1 cellular context compared by ENCODE assay signal in the genomic region with DNA sequence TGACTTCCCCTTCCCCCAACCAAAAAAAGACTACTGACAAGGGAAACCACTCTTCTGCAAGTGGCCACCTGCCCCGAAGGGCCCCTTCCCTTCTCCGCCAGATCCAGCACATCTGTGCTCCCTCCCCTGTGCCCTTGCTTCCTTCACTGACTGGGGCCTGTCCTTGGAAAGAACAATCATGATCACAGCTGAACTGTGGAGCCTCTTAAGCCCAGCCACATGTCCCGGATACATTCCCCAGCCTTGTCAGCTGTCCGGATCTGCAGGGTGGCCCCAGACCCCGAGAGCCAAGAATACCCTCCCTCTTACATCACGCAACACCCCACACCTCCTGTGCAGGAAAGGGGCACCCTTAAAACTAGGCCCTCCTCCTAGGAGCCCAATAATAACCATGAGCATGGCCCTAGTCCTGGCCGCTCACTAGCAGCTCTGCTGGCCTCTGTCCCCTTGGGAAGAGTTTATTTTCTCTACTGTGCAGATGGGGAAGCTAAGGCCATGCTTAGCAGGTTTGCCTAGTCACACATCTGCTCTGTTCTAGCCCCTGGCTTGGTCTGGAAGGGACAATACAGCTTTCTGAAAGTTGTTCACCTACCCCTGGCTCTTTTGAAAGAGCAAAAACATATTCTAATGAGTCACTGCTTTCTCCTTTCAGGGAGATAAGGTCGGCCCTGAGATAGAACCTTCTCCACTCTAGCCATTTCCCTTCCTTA.
TF ChIP-seq lines count a peak whose summit lies in the region.

No MANE protein-coding gene starts in this region.

TF ChIP-seq in K562, 482 proteins besides CTCF, POLR2A, EP300 and RAD21 (continued from another document and continues in another):
- TF ChIP-seq, protein P1, sequence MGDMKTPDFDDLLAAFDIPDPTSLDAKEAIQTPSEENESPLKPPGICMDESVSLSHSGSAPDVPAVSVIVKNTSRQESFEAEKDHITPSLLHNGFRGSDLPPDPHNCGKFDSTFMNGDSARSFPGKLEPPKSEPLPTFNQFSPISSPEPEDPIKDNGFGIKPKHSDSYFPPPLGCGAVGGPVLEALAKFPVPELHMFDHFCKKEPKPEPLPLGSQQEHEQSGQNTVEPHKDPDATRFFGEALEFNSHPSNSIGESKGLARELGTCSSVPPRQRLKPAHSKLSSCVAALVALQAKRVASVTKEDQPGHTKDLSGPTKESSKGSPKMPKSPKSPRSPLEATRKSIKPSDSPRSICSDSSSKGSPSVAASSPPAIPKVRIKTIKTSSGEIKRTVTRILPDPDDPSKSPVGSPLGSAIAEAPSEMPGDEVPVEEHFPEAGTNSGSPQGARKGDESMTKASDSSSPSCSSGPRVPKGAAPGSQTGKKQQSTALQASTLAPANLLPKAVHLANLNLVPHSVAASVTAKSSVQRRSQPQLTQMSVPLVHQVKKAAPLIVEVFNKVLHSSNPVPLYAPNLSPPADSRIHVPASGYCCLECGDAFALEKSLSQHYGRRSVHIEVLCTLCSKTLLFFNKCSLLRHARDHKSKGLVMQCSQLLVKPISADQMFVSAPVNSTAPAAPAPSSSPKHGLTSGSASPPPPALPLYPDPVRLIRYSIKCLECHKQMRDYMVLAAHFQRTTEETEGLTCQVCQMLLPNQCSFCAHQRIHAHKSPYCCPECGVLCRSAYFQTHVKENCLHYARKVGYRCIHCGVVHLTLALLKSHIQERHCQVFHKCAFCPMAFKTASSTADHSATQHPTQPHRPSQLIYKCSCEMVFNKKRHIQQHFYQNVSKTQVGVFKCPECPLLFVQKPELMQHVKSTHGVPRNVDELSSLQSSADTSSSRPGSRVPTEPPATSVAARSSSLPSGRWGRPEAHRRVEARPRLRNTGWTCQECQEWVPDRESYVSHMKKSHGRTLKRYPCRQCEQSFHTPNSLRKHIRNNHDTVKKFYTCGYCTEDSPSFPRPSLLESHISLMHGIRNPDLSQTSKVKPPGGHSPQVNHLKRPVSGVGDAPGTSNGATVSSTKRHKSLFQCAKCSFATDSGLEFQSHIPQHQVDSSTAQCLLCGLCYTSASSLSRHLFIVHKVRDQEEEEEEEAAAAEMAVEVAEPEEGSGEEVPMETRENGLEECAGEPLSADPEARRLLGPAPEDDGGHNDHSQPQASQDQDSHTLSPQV (IDR thresholded peaks at IDR 0.05): 0 out of 2 replicates have a peak, but pooled peaks have one; percentile 40
- TF ChIP-seq, protein P2, sequence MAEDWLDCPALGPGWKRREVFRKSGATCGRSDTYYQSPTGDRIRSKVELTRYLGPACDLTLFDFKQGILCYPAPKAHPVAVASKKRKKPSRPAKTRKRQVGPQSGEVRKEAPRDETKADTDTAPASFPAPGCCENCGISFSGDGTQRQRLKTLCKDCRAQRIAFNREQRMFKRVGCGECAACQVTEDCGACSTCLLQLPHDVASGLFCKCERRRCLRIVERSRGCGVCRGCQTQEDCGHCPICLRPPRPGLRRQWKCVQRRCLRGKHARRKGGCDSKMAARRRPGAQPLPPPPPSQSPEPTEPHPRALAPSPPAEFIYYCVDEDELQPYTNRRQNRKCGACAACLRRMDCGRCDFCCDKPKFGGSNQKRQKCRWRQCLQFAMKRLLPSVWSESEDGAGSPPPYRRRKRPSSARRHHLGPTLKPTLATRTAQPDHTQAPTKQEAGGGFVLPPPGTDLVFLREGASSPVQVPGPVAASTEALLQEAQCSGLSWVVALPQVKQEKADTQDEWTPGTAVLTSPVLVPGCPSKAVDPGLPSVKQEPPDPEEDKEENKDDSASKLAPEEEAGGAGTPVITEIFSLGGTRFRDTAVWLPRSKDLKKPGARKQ (CRISPR knock-in tag; IDR thresholded peaks at IDR 0.05): no peak
- TF ChIP-seq TAF1 (IDR thresholded peaks at IDR 0.05; ENCODE audit: control insufficient read depth, extremely low read depth, insufficient read depth, low read length, severe bottlenecking) (no peak), CBFA2T3 (IDR thresholded peaks at IDR 0.05) (no peak; the same call in 1 of the 2 replicates), SIN3B (IDR thresholded peaks at IDR 0.05; ENCODE audit: low read depth) (no peak), POLR2B (IDR thresholded peaks at IDR 0.05; ENCODE audit: low read depth, partially characterized antibody) (no peak), NFATC3 (IDR thresholded peaks at IDR 0.05) (no peak), MCM7 (IDR thresholded peaks at IDR 0.05) (no peak), ZNF583 (CRISPR knock-in tag; IDR thresholded peaks at IDR 0.05) (no peak), ZNF75A (CRISPR knock-in tag; IDR thresholded peaks at IDR 0.05) (no peak), HMGN3 (IDR thresholded peaks at IDR 0.05; ENCODE audit: borderline replicate concordance, extremely low read depth, insufficient read length, low read depth, low read length) (no peak), MAZ (CRISPR knock-in tag; conservative IDR thresholded peaks at IDR 0.05 in 1 of 2, IDR thresholded peaks at IDR 0.05 in 1 of 2) (no peak; a peak in 1 of 4 replicates), PHF20 (IDR thresholded peaks at IDR 0.05; ENCODE audit: partially characterized antibody) (no peak), ZNF239 (CRISPR knock-in tag; IDR thresholded peaks at IDR 0.05) (no peak), JUND (IDR thresholded peaks at IDR 0.05; ENCODE audit: borderline replicate concordance, low read depth, low read length) (peak; percentile 68), JUND (tag; IDR thresholded peaks at IDR 0.05; ENCODE audit: borderline replicate concordance, low read depth, low read length) (peak; percentile 75; the same call in 2 of the 3 replicates), SIN3A (IDR thresholded peaks at IDR 0.05; ENCODE audit: borderline replicate concordance in 2 of 2, control insufficient read depth in 1 of 2, low read depth in 2 of 2, low read length in 2 of 2) (no peak), SMARCB1 (IDR thresholded peaks at IDR 0.05; ENCODE audit: insufficient read length, low read depth) (no peak), SMARCA4 (IDR thresholded peaks at IDR 0.05) (peak; percentile 74), BRD9 (IDR thresholded peaks at IDR 0.05; ENCODE audit: low read depth, partially characterized antibody) (no peak), ZNF586 (CRISPR knock-in tag; conservative IDR thresholded peaks at IDR 0.05) (no peak), ZNF134 (CRISPR knock-in tag; conservative IDR thresholded peaks at IDR 0.05) (no peak), FOXJ2 (tag; IDR thresholded peaks at IDR 0.05) (no peak), ZNF76 (CRISPR knock-in tag; IDR thresholded peaks at IDR 0.05; ENCODE audit: borderline replicate concordance) (no peak), GTF2A2 (tag; IDR thresholded peaks at IDR 0.05) (no peak), CREM (IDR thresholded peaks at IDR 0.05; ENCODE audit: low read depth) (no peak), EP400 (IDR thresholded peaks at IDR 0.05) (0 out of 2 replicates have a peak, but pooled peaks have one; percentile 9), DIDO1 (tag; IDR thresholded peaks at IDR 0.05; ENCODE audit: low read depth) (no peak), ILK (tag; IDR thresholded peaks at IDR 0.05; ENCODE audit: borderline replicate concordance, low read depth) (no peak), FUS (optimal IDR thresholded peaks at IDR 0.05; ENCODE audit: low read depth, low read length) (no peak), CSDE1 (IDR thresholded peaks at IDR 0.05) (no peak), PRMT5 (CRISPR knock-in tag; IDR thresholded peaks at IDR 0.05) (no peak), NFIC (IDR thresholded peaks at IDR 0.05) (no peak), TCF7 (IDR thresholded peaks at IDR 0.05; ENCODE audit: borderline replicate concordance) (no peak)
- TF ChIP-seq, protein P3, sequence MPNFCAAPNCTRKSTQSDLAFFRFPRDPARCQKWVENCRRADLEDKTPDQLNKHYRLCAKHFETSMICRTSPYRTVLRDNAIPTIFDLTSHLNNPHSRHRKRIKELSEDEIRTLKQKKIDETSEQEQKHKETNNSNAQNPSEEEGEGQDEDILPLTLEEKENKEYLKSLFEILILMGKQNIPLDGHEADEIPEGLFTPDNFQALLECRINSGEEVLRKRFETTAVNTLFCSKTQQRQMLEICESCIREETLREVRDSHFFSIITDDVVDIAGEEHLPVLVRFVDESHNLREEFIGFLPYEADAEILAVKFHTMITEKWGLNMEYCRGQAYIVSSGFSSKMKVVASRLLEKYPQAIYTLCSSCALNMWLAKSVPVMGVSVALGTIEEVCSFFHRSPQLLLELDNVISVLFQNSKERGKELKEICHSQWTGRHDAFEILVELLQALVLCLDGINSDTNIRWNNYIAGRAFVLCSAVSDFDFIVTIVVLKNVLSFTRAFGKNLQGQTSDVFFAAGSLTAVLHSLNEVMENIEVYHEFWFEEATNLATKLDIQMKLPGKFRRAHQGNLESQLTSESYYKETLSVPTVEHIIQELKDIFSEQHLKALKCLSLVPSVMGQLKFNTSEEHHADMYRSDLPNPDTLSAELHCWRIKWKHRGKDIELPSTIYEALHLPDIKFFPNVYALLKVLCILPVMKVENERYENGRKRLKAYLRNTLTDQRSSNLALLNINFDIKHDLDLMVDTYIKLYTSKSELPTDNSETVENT (CRISPR knock-in tag; IDR thresholded peaks at IDR 0.05): no peak
- TF ChIP-seq, protein P4, sequence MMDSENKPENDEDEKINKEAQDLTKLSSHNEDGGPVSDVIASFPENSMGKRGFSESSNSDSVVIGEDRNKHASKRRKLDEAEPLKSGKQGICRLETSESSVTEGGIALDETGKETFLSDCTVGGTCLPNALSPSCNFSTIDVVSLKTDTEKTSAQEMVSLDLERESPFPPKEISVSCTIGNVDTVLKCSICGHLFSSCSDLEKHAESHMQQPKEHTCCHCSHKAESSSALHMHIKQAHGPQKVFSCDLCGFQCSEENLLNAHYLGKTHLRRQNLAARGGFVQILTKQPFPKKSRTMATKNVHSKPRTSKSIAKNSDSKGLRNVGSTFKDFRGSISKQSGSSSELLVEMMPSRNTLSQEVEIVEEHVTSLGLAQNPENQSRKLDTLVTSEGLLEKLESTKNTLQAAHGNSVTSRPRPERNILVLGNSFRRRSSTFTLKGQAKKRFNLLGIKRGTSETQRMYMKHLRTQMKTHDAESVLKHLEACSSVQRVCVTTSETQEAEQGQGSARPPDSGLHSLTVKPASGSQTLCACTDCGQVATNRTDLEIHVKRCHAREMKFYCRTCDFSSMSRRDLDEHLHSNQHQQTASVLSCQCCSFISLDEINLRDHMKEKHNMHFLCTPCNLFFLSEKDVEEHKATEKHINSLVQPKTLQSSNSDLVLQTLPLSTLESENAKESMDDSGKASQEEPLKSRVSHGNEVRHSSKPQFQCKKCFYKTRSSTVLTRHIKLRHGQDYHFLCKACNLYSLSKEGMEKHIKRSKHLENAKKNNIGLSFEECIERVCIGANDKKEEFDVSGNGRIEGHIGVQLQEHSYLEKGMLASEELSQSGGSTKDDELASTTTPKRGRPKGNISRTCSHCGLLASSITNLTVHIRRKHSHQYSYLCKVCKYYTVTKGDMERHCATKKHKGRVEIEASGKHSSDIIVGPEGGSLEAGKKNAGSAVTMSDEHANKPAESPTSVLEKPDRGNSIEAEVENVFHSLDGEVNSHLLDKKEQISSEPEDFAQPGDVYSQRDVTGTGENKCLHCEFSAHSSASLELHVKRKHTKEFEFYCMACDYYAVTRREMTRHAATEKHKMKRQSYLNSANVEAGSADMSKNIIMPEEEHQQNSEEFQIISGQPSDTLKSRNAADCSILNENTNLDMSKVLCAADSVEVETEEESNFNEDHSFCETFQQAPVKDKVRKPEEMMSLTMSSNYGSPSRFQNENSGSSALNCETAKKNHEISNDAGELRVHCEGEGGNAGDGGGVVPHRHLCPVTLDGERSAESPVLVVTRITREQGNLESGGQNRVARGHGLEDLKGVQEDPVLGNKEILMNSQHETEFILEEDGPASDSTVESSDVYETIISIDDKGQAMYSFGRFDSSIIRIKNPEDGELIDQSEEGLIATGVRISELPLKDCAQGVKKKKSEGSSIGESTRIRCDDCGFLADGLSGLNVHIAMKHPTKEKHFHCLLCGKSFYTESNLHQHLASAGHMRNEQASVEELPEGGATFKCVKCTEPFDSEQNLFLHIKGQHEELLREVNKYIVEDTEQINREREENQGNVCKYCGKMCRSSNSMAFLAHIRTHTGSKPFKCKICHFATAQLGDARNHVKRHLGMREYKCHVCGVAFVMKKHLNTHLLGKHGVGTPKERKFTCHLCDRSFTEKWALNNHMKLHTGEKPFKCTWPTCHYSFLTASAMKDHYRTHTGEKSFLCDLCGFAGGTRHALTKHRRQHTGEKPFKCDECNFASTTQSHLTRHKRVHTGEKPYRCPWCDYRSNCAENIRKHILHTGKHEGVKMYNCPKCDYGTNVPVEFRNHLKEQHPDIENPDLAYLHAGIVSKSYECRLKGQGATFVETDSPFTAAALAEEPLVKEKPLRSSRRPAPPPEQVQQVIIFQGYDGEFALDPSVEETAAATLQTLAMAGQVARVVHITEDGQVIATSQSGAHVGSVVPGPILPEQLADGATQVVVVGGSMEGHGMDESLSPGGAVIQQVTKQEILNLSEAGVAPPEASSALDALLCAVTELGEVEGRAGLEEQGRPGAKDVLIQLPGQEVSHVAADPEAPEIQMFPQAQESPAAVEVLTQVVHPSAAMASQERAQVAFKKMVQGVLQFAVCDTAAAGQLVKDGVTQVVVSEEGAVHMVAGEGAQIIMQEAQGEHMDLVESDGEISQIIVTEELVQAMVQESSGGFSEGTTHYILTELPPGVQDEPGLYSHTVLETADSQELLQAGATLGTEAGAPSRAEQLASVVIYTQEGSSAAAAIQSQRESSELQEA (IDR thresholded peaks at IDR 0.05; ENCODE audit: low read depth): no peak
- TF ChIP-seq, protein P5, sequence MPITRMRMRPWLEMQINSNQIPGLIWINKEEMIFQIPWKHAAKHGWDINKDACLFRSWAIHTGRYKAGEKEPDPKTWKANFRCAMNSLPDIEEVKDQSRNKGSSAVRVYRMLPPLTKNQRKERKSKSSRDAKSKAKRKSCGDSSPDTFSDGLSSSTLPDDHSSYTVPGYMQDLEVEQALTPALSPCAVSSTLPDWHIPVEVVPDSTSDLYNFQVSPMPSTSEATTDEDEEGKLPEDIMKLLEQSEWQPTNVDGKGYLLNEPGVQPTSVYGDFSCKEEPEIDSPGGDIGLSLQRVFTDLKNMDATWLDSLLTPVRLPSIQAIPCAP (CRISPR knock-in tag; IDR thresholded peaks at IDR 0.05; ENCODE audit: borderline replicate concordance): no peak
- TF ChIP-seq, protein P6, sequence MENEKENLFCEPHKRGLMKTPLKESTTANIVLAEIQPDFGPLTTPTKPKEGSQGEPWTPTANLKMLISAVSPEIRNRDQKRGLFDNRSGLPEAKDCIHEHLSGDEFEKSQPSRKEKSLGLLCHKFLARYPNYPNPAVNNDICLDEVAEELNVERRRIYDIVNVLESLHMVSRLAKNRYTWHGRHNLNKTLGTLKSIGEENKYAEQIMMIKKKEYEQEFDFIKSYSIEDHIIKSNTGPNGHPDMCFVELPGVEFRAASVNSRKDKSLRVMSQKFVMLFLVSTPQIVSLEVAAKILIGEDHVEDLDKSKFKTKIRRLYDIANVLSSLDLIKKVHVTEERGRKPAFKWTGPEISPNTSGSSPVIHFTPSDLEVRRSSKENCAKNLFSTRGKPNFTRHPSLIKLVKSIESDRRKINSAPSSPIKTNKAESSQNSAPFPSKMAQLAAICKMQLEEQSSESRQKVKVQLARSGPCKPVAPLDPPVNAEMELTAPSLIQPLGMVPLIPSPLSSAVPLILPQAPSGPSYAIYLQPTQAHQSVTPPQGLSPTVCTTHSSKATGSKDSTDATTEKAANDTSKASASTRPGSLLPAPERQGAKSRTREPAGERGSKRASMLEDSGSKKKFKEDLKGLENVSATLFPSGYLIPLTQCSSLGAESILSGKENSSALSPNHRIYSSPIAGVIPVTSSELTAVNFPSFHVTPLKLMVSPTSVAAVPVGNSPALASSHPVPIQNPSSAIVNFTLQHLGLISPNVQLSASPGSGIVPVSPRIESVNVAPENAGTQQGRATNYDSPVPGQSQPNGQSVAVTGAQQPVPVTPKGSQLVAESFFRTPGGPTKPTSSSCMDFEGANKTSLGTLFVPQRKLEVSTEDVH (IDR thresholded peaks at IDR 0.05; ENCODE audit: low read depth, partially characterized antibody): no peak
